ENCODE assay signal across 31 cellular contexts in genomic region chr5:147965712-147966111, GRCh38. TPM values are rescaled to one million over a fixed set of nuclear protein-coding genes. Genes with fewer than 3 reads are reported as not detected.
"Had no signal": no experiment of that assay in that cellular context is flagged by ENCODE, and none has a peak within 500 bp of the region (broad histone marks: within the 10 kb centered on the region; RNA-seq: fewer than 3 reads in every experiment).

No MANE protein-coding gene starts in this region.

- H3K27ac ChIP-seq: esophagus squamous epithelium, pancreas, prostate gland, sigmoid colon, suprapubic skin, tibial artery had no signal

- FAIRE-seq: pancreas, small intestine had no signal

- H3K4me3 ChIP-seq: esophagus squamous epithelium, gastrocnemius medialis, pancreas, prostate gland, sigmoid colon, suprapubic skin, tibial artery had no signal

- H3K36me3 ChIP-seq: esophagus squamous epithelium, gastrocnemius medialis, pancreas, prostate gland, sigmoid colon, suprapubic skin, tibial artery had no signal

- ATAC-seq: activated T-cell treated with anti-CD3 and anti-CD28 coated beads, Interleukin-2, amount 50 U/mL, for 72 hours; gastrocnemius medialis; naive thymus-derived CD4-positive, alpha-beta T cell; pancreas; stimulated activated memory B cell treated with anti-CD40 and anti-IgM and Interleukin-4, amounts not matched to agents 10 μg/mL and 1 μg/mL and 100 μg/mL, for 72 hours had no signal

- H3K27me3 ChIP-seq: esophagus squamous epithelium, gastrocnemius medialis, pancreas, sigmoid colon, suprapubic skin, tibial artery had no signal

- DNase-seq: activated B cell treated with CpG ODN at 0.5 μM for 24 hours; activated effector memory CD4-positive, alpha-beta T cell treated with Interleukin-2 at 50 U/mL for 16 hours; activated naive CD4-positive, alpha-beta T cell treated with Interleukin-2 at 50 U/mL for 16 hours; activated T-cell treated with anti-CD3 and anti-CD28 coated beads for 4 hours; activated T-cell treated with anti-CD3 and anti-CD28 coated beads, Interleukin-2, amount 50 U/mL, for 72 hours; aorta; endodermal cell; esophagus squamous epithelium; gastrocnemius medialis; glutamatergic neuron; hippocampal formation; immature natural killer cell; kidney glomerular epithelial cell; midbrain; naive thymus-derived CD4-positive, alpha-beta T cell; nucleus accumbens; pancreas; retina; sigmoid colon; small intestine; stimulated activated CD4-positive, alpha-beta T cell treated with anti-CD3 and anti-CD28 coated beads, Interleukin-1b, Interleukin-23, amount 100 ng/mL, for 48 hours; stimulated activated CD4-positive, alpha-beta T cell treated with anti-CD3 and anti-CD28 coated beads, Interleukin-4, amount 100 ng/mL, for 4 hours; stimulated activated CD8-positive, alpha-beta memory T cell treated with anti-CD3 and anti-CD28 coated beads, Interleukin-4, amount 100 ng/mL, for 48 hours; T-helper 1 cell; tibial artery had no signal

- H3K9me3 ChIP-seq: esophagus squamous epithelium, gastrocnemius medialis, pancreas, prostate gland, sigmoid colon, suprapubic skin, tibial artery had no signal

- H3K4me1 ChIP-seq: gastrocnemius medialis, pancreas, prostate gland, tibial artery had no signal

RNA-seq across cellular contexts. Expression of gene C5orf46, which starts 59.4 kb away (rescaled TPM):
- total RNA-seq: activated B cell treated with CpG ODN at 0.5 μM for 24 hours; activated T-cell treated with anti-CD3 and anti-CD28 coated beads, Interleukin-2, amount 50 U/mL, for 72 hours; endodermal cell; esophagus squamous epithelium; gastrocnemius medialis; liver; naive thymus-derived CD4-positive, alpha-beta T cell; sigmoid colon; ureter had no signal
- polyA plus RNA-seq: immature natural killer cell; liver; naive thymus-derived CD4-positive, alpha-beta T cell; neural cell; sigmoid colon; small intestine had no signal
